In genomic region chr17:80793851-80794267, GRCh38 we compare ENCODE assay signal across 1 cellular context.
TF ChIP-seq lines count a peak whose summit lies in the region.

No MANE protein-coding gene starts in this region.

TF ChIP-seq in IMR-90, 13 proteins besides CTCF, POLR2A, EP300 and RAD21:
- no peak for TF ChIP-seq USF2 (IDR thresholded peaks at IDR 0.05; ENCODE audit: low read depth, low read length)
- 0 out of 2 replicates have a peak, but pooled peaks have one; percentile 33 for TF ChIP-seq FOS (IDR thresholded peaks at IDR 0.05; ENCODE audit: low read depth, low read length)
